In genomic region chr14:75832621-75833297, GRCh38 we compare ENCODE assay signal across 9 cellular contexts.
DNase-seq lines count a peak whose midpoint lies in the region; ATAC-seq, FAIRE-seq and TF ChIP-seq lines count a peak whose summit lies in the region.
"Had no signal": no experiment of that assay in that cellular context is flagged by ENCODE, and none has a peak within 500 bp of the region (broad histone marks: within the 10 kb centered on the region; RNA-seq: fewer than 3 reads in every experiment).

No MANE protein-coding gene starts in this region.

- peaks cover 0 to 22% (median 20%) of the 10 kb centered on the region in 3 donors for H3K4me1 ChIP-seq in pancreas

- peak; percentile 13 for DNase-seq in DMS53 treated with DMSO at 0.1 percent for 48 hours (lab: John Stamatoyannopoulos, UW; ENCODE audit: unreplicated experiment)
- peak; percentile 43 for DNase-seq in NCI-H69 (lab: John Stamatoyannopoulos, UW)
- DNase-seq in epithelial cell of esophagus (ENCODE audit: low read depth), result peak; percentile 69
- DNase-seq in pancreas, result peak in 2 of 6 donors; percentile 21 to 27
- no peak for DNase-seq in CD1c-positive myeloid dendritic cell (ENCODE audit: extremely low spot score)
- DNase-seq in NCI-H2107 treated with DMSO at 0.1 percent for 48 hours (lab: John Stamatoyannopoulos, UW; ENCODE audit: unreplicated experiment), result no peak
- no peak for DNase-seq in DMS 273 treated with DMSO at 0.1 percent for 48 hours (lab: John Stamatoyannopoulos, UW)
- DNase-seq: effector memory CD4-positive, alpha-beta T cell had no signal

- H3K36me3 ChIP-seq in pancreas, result no peaks in the 10 kb centered on the region

- no peak for FAIRE-seq in pancreas (lab: Jason Lieb, UNC)

- H3K27ac ChIP-seq in pancreas, result peak overlapping the region; percentile 78 to 90 (median 78)

- peak; percentile 36 to 47 (median 40) for ATAC-seq in pancreas
- no peak for ATAC-seq in HG03139 (IDR thresholded peaks at IDR 0.05; ENCODE audit: unreplicated experiment)

- WGBS in pancreas, 2 donors, result 33 to 40% methylated on average over 10 of the region's 10 CpGs

- intact Hi-C loops in pancreas (cut with DNase I), result no loop called here

- no peaks in the 10 kb centered on the region for H3K9me3 ChIP-seq in pancreas

- no peaks in the 10 kb centered on the region for H3K27me3 ChIP-seq in pancreas

- TF ChIP-seq CTCF in epithelial cell of esophagus (IDR thresholded peaks at IDR 0.05; ENCODE audit: insufficient read depth, low read depth, low read length, missing control alignments), result no peak
- no peak for TF ChIP-seq CTCF in pancreas (IDR thresholded peaks at IDR 0.05)

- no peak overlapping the region for H3K4me3 ChIP-seq in epithelial cell of esophagus (ENCODE audit: low read length)
- H3K4me3 ChIP-seq in pancreas, result no peak overlapping the region

Comparison
In these comparisons a context has a peak if more than half of its experiments do, and no peak if none do; other contexts are left out.
1. DNase-seq: peak in DMS53 treated with DMSO at 0.1 percent for 48 hours (single experiment), NCI-H69 (single experiment) and epithelial cell of esophagus (single experiment); none in CD1c-positive myeloid dendritic cell (single experiment), NCI-H2107 treated with DMSO at 0.1 percent for 48 hours (single experiment) and DMS 273 treated with DMSO at 0.1 percent for 48 hours (single experiment).